Comparison of ENCODE assay signal across 23 cellular contexts in genomic region chr11:9886595-9886994, GRCh38.
DNase-seq lines count a peak whose midpoint lies in the region; ATAC-seq, FAIRE-seq and TF ChIP-seq lines count a peak whose summit lies in the region.
"Had no signal": no experiment of that assay in that cellular context is flagged by ENCODE, and none has a peak within 500 bp of the region (broad histone marks: within the 10 kb centered on the region; RNA-seq: fewer than 3 reads in every experiment).

No MANE protein-coding gene starts in this region.

- no peak for TF ChIP-seq RAD21 in IMR-90 (IDR thresholded peaks at IDR 0.05; ENCODE audit: low read length)

- CTCF ChIA-PET in IMR-90 (lab: Yijun Ruan, JAX) (no interaction called here), WTC11 (lab: Charles Lee) (interaction anchor here (1.0 kb wide), 1 partner anchor 24 kb away, joined by 3 read pairs; no protein-coding TSS in a partner anchor)

- H4K91ac ChIP-seq in IMR-90 (ENCODE audit: insufficient read depth, low read depth, low read length) = no peak overlapping the region

- no peak for TF ChIP-seq POLR2A in IMR-90 (IDR thresholded peaks at IDR 0.05; ENCODE audit: low read depth, low read length)

- H4K8ac ChIP-seq in IMR-90 (ENCODE audit: low read depth in 2 of 2, low read length in 2 of 2) = no peak overlapping the region; a peak in 1 of 4 replicates

- no peak for DNase-seq in GM19239 (ENCODE audit: insufficient read length, low spot score)
- DNase-seq in IMR-90 = no peak
- DNase-seq in adipocyte (ENCODE audit: low read depth) = no peak
- DNase-seq in chondrocyte (ENCODE audit: low spot score) = no peak
- DNase-seq in WTC11 (ENCODE audit: low spot score) = no peak
- no peak for DNase-seq in NCI-H1694 treated with DMSO at 0.1 percent for 48 hours (lab: John Stamatoyannopoulos, UW)
- no peak for DNase-seq in glomerular visceral epithelial cell (ENCODE audit: extremely low spot score)
- DNase-seq: 8988T; ACHN; BE2C; C1 segment of cervical spinal cord; Calu3; CD4-positive, alpha-beta memory T cell; CD4-positive, CD25-positive, alpha-beta regulatory T cell; CD8-positive, alpha-beta memory T cell; COR-L47; DMS79 treated with DMSO at 0.1 percent for 48 hours; GF-D8 had no signal

- in situ Hi-C loops in IMR-90 (cut with MboI; ENCODE audit: low sequenced_read_pairs) = no loop called here

- no peaks in the 10 kb centered on the region for H4K20me1 ChIP-seq in IMR-90 (ENCODE audit: insufficient read depth, low read length)
- H4K20me1 ChIP-seq: BLaER1 had no signal

- peaks cover 4% of the 10 kb centered on the region; the same call in 1 of the 2 replicates for H3K36me3 ChIP-seq in IMR-90 (ENCODE audit: control insufficient read depth, insufficient read depth, low read length)
- no peaks in the 10 kb centered on the region for H3K36me3 ChIP-seq in adipocyte (ENCODE audit: control insufficient read depth, insufficient read depth, low read length, severe bottlenecking)
- H3K36me3 ChIP-seq: BE2C, BLaER1 had no signal

- no peak overlapping the region for H3K27ac ChIP-seq in IMR-90 (ENCODE audit: insufficient read depth, low read length)
- H3K27ac ChIP-seq: BLaER1 had no signal

- H3K27me3 Mint-ChIP-seq in chondrocyte (ENCODE audit: low read depth) = no peaks in the 10 kb centered on the region
- no peaks in the 10 kb centered on the region; the same call in 1 of the 2 replicates for H3K27me3 Mint-ChIP-seq in WTC11 (ENCODE audit: low read depth)
- H3K27me3 Mint-ChIP-seq: CD4-positive, alpha-beta memory T cell had no signal

- no peak overlapping the region for H3K9ac ChIP-seq in IMR-90 (ENCODE audit: low read depth, low read length)
- peak overlapping the region; percentile 79 for H3K9ac ChIP-seq in adipocyte (ENCODE audit: low read length)
- H3K9ac ChIP-seq: BLaER1 had no signal

- BruUV-seq in IMR-90 (replicated peaks; lab: Mats Ljungman, UMichigan) = no TSS peak

- no peak overlapping the region for H3K4me3 ChIP-seq in IMR-90 (ENCODE audit: insufficient read depth, low read depth, low read length)
- H3K4me3 ChIP-seq in adipocyte (ENCODE audit: low read length) = no peak overlapping the region
- H3K4me3 ChIP-seq: BLaER1 had no signal

- no peak overlapping the region for H2BK120ac ChIP-seq in IMR-90 (ENCODE audit: low read depth, low read length)

- H3K27me3 ChIP-seq in IMR-90 (ENCODE audit: control insufficient read depth, insufficient read depth, low read length) (no peaks in the 10 kb centered on the region), adipocyte (replicated peaks; ENCODE audit: control insufficient read depth, insufficient read depth, low read length) (no peaks in the 10 kb centered on the region)
- H3K27me3 ChIP-seq: BE2C, BLaER1 had no signal

- peak overlapping the region; percentile 40 for H2BK5ac ChIP-seq in IMR-90 (ENCODE audit: low read depth, low read length, poor library complexity, severe bottlenecking)

- H3K18ac ChIP-seq in IMR-90 (ENCODE audit: low read depth, low read length) = no peak overlapping the region; the same call in 1 of the 2 replicates

- no peak overlapping the region for H3K4me2 ChIP-seq in IMR-90 (ENCODE audit: low read depth, low read length)

- H3K79me1 ChIP-seq in IMR-90 (ENCODE audit: low read depth in 1 of 2, low read length in 2 of 2) = 0 out of 4 replicates have a peak, but pooled peaks cover 0 to 3% of the 10 kb centered on the region in 2 experiments

- H3K4me1 ChIP-seq in IMR-90 (ENCODE audit: control insufficient read depth, insufficient read depth, low read length) (peaks cover 7% of the 10 kb centered on the region), adipocyte (ENCODE audit: control insufficient read depth, insufficient read depth, low read length) (peaks cover 27% of the 10 kb centered on the region)
- H3K4me1 ChIP-seq: BE2C had no signal

- no peak overlapping the region for H3K4me3 Mint-ChIP-seq in chondrocyte (ENCODE audit: unreplicated experiment)
- no peak overlapping the region for H3K4me3 Mint-ChIP-seq in WTC11
- H3K4me3 Mint-ChIP-seq: CD14-positive monocyte; CD4-positive, alpha-beta memory T cell; CD4-positive, CD25-positive, alpha-beta regulatory T cell; CD8-positive, alpha-beta memory T cell had no signal

- H2AFZ ChIP-seq in IMR-90 (replicated peaks; ENCODE audit: low read length, poor library complexity) = no peak overlapping the region

- H3K36me3 Mint-ChIP-seq in chondrocyte (ENCODE audit: low read depth) (no peaks in the 10 kb centered on the region), WTC11 (no peaks in the 10 kb centered on the region)
- H3K36me3 Mint-ChIP-seq: CD8-positive, alpha-beta memory T cell had no signal

- no peak overlapping the region; the same call in 1 of the 2 replicates for H4K5ac ChIP-seq in IMR-90 (ENCODE audit: low read depth, low read length)

- no peak overlapping the region for H2BK20ac ChIP-seq in IMR-90 (ENCODE audit: low read depth, low read length)

- FAIRE-seq in GM19239 (lab: Jason Lieb, UNC) = peak; percentile 26
- FAIRE-seq: D721Med, GM12891 had no signal

- intact Hi-C loops in IMR-90 (cut with micrococcal nuclease) = no loop called here

- 0 out of 2 replicates have a peak, but pooled peaks cover 2% of the 10 kb centered on the region for H3K9me1 ChIP-seq in IMR-90 (ENCODE audit: insufficient read depth, low read length)

- H3K9me3 Mint-ChIP-seq in chondrocyte (ENCODE audit: low read depth) (no peaks in the 10 kb centered on the region), WTC11 (no peaks in the 10 kb centered on the region)
- H3K9me3 Mint-ChIP-seq: CD14-positive monocyte; CD4-positive, alpha-beta memory T cell; CD4-positive, CD25-positive, alpha-beta regulatory T cell; CD8-positive, alpha-beta memory T cell had no signal

- no peak overlapping the region for H2AK5ac ChIP-seq in IMR-90 (ENCODE audit: low read depth, low read length)

- no peak for ATAC-seq in IMR-90 (ENCODE audit: low read depth)
- ATAC-seq in WTC11 = no peak
- ATAC-seq in HG03135 (IDR thresholded peaks at IDR 0.05; ENCODE audit: unreplicated experiment) = no peak

- POLR2A ChIA-PET in IMR-90 (lab: Charles Lee; ENCODE audit: unreplicated experiment) = no interaction called here
- POLR2A ChIA-PET in WTC11 (lab: Charles Lee) = no interaction called here

- no CpG with 5 or more reads among the region's 5 CpGs for WGBS in IMR-90 (ENCODE audit: extremely low coverage in 2 of 2, insufficient read length in 1 of 2), 2 experiments

- no peak overlapping the region for H2AK9ac ChIP-seq in IMR-90 (replicated peaks; ENCODE audit: low read depth, low read length, poor library complexity)

- H3K23ac ChIP-seq in IMR-90 (ENCODE audit: low read depth, low read length) = no peak overlapping the region

- TF ChIP-seq CTCF in IMR-90 (conservative IDR thresholded peaks at IDR 0.05; ENCODE audit: low read depth, low read length) (no peak), chondrocyte (IDR thresholded peaks at IDR 0.05) (no peak), WTC11 (IDR thresholded peaks at IDR 0.05) (no peak)

- H3K14ac ChIP-seq in IMR-90 (replicated peaks; ENCODE audit: low read depth, low read length) = no peak overlapping the region

- H3K27ac Mint-ChIP-seq in chondrocyte (ENCODE audit: unreplicated experiment) = peak overlapping the region; percentile 30
- H3K27ac Mint-ChIP-seq in WTC11 = no peak overlapping the region; the same call in 1 of the 2 replicates
- H3K27ac Mint-ChIP-seq: CD14-positive monocyte; CD4-positive, CD25-positive, alpha-beta regulatory T cell; CD8-positive, alpha-beta memory T cell had no signal

- H2BK15ac ChIP-seq in IMR-90 (ENCODE audit: low read depth, low read length) = no peak overlapping the region

- H3K4ac ChIP-seq in IMR-90 (ENCODE audit: low read depth, low read length) = no peak overlapping the region

- peaks cover 22% of the 10 kb centered on the region for H3K4me1 Mint-ChIP-seq in chondrocyte (ENCODE audit: low read depth)
- peaks cover 22% of the 10 kb centered on the region for H3K4me1 Mint-ChIP-seq in WTC11
- H3K4me1 Mint-ChIP-seq: CD14-positive monocyte had no signal

- H3K56ac ChIP-seq in IMR-90 (ENCODE audit: extremely low read depth, insufficient read depth, low read length) = no peak overlapping the region; the same call in 1 of the 2 replicates

- H3K9me3 ChIP-seq in IMR-90 (ENCODE audit: control insufficient read depth, insufficient read depth, low read length) (no peaks in the 10 kb centered on the region), adipocyte (ENCODE audit: control insufficient read depth, low read length) (no peaks in the 10 kb centered on the region)
- H3K9me3 ChIP-seq: BE2C, BLaER1 had no signal

- dilution Hi-C loops in IMR-90 (cut with HindIII; ENCODE audit: low sequenced_read_pairs, unreplicated experiment) = no loop called here

TF ChIP-seq in IMR-90, 13 proteins besides CTCF, POLR2A, EP300 and RAD21 (continues in another document):
- TF ChIP-seq BHLHE40 (IDR thresholded peaks at IDR 0.05; ENCODE audit: low read depth, low read length) = no peak
- TF ChIP-seq RFX5 (IDR thresholded peaks at IDR 0.05; ENCODE audit: low read depth, low read length) = no peak
- TF ChIP-seq CHD1 (IDR thresholded peaks at IDR 0.05; ENCODE audit: low read depth, low read length) = no peak
- no peak for TF ChIP-seq ELK1 (IDR thresholded peaks at IDR 0.05; ENCODE audit: borderline replicate concordance, low read depth, low read length)
- no peak for TF ChIP-seq RCOR1 (IDR thresholded peaks at IDR 0.05; ENCODE audit: insufficient replicate concordance, low read length)

TF ChIP-seq in WTC11, 78 proteins besides CTCF, POLR2A, EP300 and RAD21:
- TF ChIP-seq NFE2L1 (CRISPR knock-in tag; IDR thresholded peaks at IDR 0.05) = no peak
- no peak for TF ChIP-seq MAX (CRISPR knock-in tag; IDR thresholded peaks at IDR 0.05)
